8 cellular contexts compared by ENCODE assay signal in the genomic region with DNA sequence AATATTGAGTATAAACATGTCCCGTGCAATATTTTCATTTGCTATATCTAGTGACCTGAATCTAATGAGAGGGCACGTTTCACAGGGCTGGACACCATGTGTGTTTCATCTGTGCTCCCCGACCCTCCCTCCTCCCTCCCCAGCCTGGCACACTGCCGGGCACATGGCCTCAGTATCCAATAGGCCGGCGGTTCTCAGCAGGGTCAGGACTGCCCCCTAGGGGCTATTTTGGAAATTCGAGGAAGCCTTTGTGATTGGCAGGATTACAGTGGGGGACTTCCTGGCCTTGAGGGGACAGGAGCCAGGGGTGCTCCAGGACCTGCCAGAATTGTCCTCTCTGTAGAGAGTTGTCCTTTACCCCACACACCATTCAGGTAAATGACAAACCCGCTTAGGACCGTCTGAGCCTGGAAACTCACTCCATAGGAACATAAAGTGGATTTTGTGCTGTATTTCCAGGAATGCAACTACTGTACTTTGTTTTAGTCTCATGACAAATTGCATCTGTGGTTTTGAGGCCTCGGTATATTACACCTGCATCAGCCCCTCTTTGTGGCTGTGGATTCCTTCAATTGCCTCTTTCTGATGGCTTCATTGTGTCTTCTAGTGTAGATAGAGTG.
A peak's percentile ranks its signal among the peaks of the same experiment; 100 is the strongest.
DNase-seq lines count a peak whose midpoint lies in the region; ATAC-seq, FAIRE-seq and TF ChIP-seq lines count a peak whose summit lies in the region.

No MANE protein-coding gene starts in this region.

- CTCF ChIA-PET in AG04449 (lab: Yijun Ruan, JAX), result interaction anchor here (1.0 to 2.9 kb wide), 5 partner anchors 14 to 167 kb away, joined by 3 to 20 read pairs (median 6); no protein-coding TSS in a partner anchor

- no peak overlapping the region for H3K4me3 ChIP-seq in AG04449 (ENCODE audit: low read depth, low read length)
- H3K4me3 ChIP-seq in cardiac fibroblast (replicated peaks in 1 of 2; ENCODE audit: low read depth in 2 of 2, low read length in 2 of 2), result no peak overlapping the region

- FAIRE-seq in GM12891 (lab: Jason Lieb, UNC) (peak; percentile 54), urothelium cell line (lab: Jason Lieb, UNC) (no peak)

- TF ChIP-seq CTCF in AG04449 (IDR thresholded peaks at IDR 0.05; ENCODE audit: insufficient read depth, low read length, missing control alignments) (peak; percentile 49), cardiac fibroblast (IDR thresholded peaks at IDR 0.05; ENCODE audit: low read depth, low read length) (peak; percentile 70)

- POLR2A ChIA-PET in AG04449 (lab: Yijun Ruan, JAX), result no interaction called here

- no peak for ATAC-seq in GM18511 (IDR thresholded peaks at IDR 0.05; ENCODE audit: unreplicated experiment)

- no peak for TF ChIP-seq POLR2A in GM12891 (IDR thresholded peaks at IDR 0.05; ENCODE audit: low read depth, low read length)

- no peak for DNase-seq in AG04449 (ENCODE audit: low read depth, low spot score)
- peak; percentile 42 for DNase-seq in GM12891 (ENCODE audit: insufficient read length, low spot score)
- DNase-seq in NCI-H524 treated with DMSO at 0.1 percent for 48 hours (lab: John Stamatoyannopoulos, UW), result peak; percentile 10
- peak; percentile 53 to 65 for DNase-seq in cardiac fibroblast (ENCODE audit: low read depth in 2 of 2)
- DNase-seq in midbrain (lab: John Stamatoyannopoulos, UW), result peak; percentile 16
- no peak for DNase-seq in middle frontal gyrus (ENCODE audit: extremely low spot score, low spot score)
- no peak for DNase-seq in urothelium cell line (ENCODE audit: low spot score)

TF ChIP-seq in GM12891, 5 proteins besides CTCF, POLR2A, EP300 and RAD21:
- no peak for TF ChIP-seq TAF1 (IDR thresholded peaks at IDR 0.05; ENCODE audit: low read depth, low read length)
- TF ChIP-seq SPI1 (IDR thresholded peaks at IDR 0.05; ENCODE audit: low read depth, low read length), result no peak
- TF ChIP-seq POLR2AphosphoS5 (IDR thresholded peaks at IDR 0.05; ENCODE audit: low read depth, low read length), result no peak
- TF ChIP-seq PAX5 (IDR thresholded peaks at IDR 0.05; ENCODE audit: insufficient read depth, low read length, severe bottlenecking), result no peak
- TF ChIP-seq POU2F2 (IDR thresholded peaks at IDR 0.05; ENCODE audit: low read depth, low read length), result no peak

Comparison
In these comparisons a context has a peak if more than half of its experiments do, and no peak if none do; other contexts are left out.
1. DNase-seq: peak in GM12891 (single experiment), NCI-H524 treated with DMSO at 0.1 percent for 48 hours (single experiment), cardiac fibroblast (2 of 2) and midbrain (single experiment); none in AG04449 (single experiment), middle frontal gyrus (single experiment) and urothelium cell line (single experiment).